Comparison of ENCODE assay signal across 7 cellular contexts in the genomic region with DNA sequence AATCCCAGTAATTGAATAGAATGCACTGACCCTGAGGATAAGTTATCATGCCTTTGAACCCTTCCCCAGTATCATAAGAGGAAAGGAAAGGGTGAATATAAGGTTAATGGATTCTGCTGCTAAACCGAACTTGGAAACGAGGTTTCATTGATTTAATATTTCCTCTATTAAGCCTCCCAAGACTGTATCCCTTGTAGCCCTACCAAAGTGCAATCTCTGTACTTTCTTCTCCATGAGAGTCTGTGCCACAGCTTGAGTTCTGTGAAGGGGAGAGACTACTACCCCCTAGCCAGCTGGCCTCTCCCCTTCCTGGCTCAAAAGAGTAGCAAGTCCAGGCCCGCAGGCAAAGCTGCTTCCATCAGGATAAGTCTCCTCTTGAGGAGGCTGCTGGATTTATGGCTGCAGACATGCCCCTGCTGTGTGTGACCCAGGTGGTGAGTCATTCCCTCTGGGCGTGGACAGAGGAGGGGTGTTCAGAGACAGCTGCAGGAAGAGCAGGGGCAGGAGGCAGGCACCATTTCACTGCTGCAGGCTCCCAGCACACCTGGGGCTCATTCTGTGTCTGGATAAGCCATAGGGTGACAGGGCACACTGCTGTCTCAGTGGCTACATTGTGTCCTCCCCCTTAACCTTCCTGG. TPM values are rescaled to one million over a fixed set of nuclear protein-coding genes. Genes with fewer than 3 reads are reported as not detected.
DNase-seq lines count a peak whose midpoint lies in the region; ATAC-seq, FAIRE-seq and TF ChIP-seq lines count a peak whose summit lies in the region.

No MANE protein-coding gene starts in this region.

- H3K9me3 Mint-ChIP-seq in central memory CD8-positive, alpha-beta T cell: no peaks in the 10 kb centered on the region

- no peaks in the 10 kb centered on the region for H3K36me3 Mint-ChIP-seq in central memory CD8-positive, alpha-beta T cell (ENCODE audit: insufficient read depth)

- WGBS in SK-N-SH (ENCODE audit: low lambda C conversion rate): 4% methylated on average over 4 of the region's 4 CpGs
- 10 to 15% methylated on average over 4 of the region's 4 CpGs for WGBS in lower leg skin, 2 donors
- 8% methylated on average over 3 of the region's 4 CpGs for WGBS in suprapubic skin

- TF ChIP-seq CTCF in SK-N-SH (IDR thresholded peaks at IDR 0.05) (no peak), lower leg skin (IDR thresholded peaks at IDR 0.05) (no peak), suprapubic skin (IDR thresholded peaks at IDR 0.05) (no peak)

- POLR2A ChIA-PET in SK-N-SH (lab: Yijun Ruan, JAX): interaction anchor here (1.1 kb wide), 1 partner anchor 13 kb away, joined by 5 read pairs; no protein-coding TSS in a partner anchor

- H4K20me1 ChIP-seq in SK-N-SH (ENCODE audit: insufficient read depth): no peaks in the 10 kb centered on the region

- H3K27ac Mint-ChIP-seq in central memory CD8-positive, alpha-beta T cell (ENCODE audit: low read depth): peak overlapping the region; percentile 50

- peak overlapping the region; percentile 70 to 91 for H3K27ac ChIP-seq in SK-N-SH (ENCODE audit: low read depth in 2 of 2, low read length in 1 of 2)
- H3K27ac ChIP-seq in suprapubic skin: peak overlapping the region; percentile 73

- ATAC-seq in central memory CD8-positive, alpha-beta T cell (replicated peaks; ENCODE audit: extremely low read depth, poor library complexity, severe bottlenecking): no peak

- intact Hi-C loops in lower leg skin (cut with DNase I; ENCODE audit: low total_unique reads): no loop called here

- H3K9me3 ChIP-seq in SK-N-SH: no peaks in the 10 kb centered on the region
- H3K9me3 ChIP-seq in suprapubic skin: no peaks in the 10 kb centered on the region

- no peaks in the 10 kb centered on the region for H3K27me3 Mint-ChIP-seq in central memory CD8-positive, alpha-beta T cell

- H3K36me3 ChIP-seq in SK-N-SH (replicated peaks in 1 of 2; ENCODE audit: control insufficient read depth in 1 of 2, insufficient read depth in 2 of 2, low read length in 1 of 2) (peaks cover 0 to 2% of the 10 kb centered on the region in 2 experiments), suprapubic skin (no peaks in the 10 kb centered on the region)

- H3F3A ChIP-seq in SK-N-SH (replicated peaks; ENCODE audit: insufficient read depth): peaks cover 21% of the 10 kb centered on the region

- H3K9me2 ChIP-seq in SK-N-SH: no peaks in the 10 kb centered on the region

- TF ChIP-seq POLR2A in lower leg skin (IDR thresholded peaks at IDR 0.05) (no peak), suprapubic skin (IDR thresholded peaks at IDR 0.05) (no peak)

- TF ChIP-seq EP300 in SK-N-SH (IDR thresholded peaks at IDR 0.05; ENCODE audit: borderline replicate concordance in 1 of 2, low read depth in 1 of 2, low read length in 1 of 2) (peak; percentile 44; a peak in 3 of 4 replicates), suprapubic skin (IDR thresholded peaks at IDR 0.05) (no peak)

- H3K4me2 ChIP-seq in SK-N-SH: peak overlapping the region; percentile 65

- H3K27me3 ChIP-seq in SK-N-SH (ENCODE audit: insufficient read depth) (no peaks in the 10 kb centered on the region), suprapubic skin (no peaks in the 10 kb centered on the region)

- H3K4me1 ChIP-seq in SK-N-SH (ENCODE audit: control insufficient read depth in 1 of 2, insufficient read depth in 2 of 2, low read depth in 1 of 2, low read length in 1 of 2): peaks cover 14 to 29% of the 10 kb centered on the region in 2 experiments
- peaks cover 40% of the 10 kb centered on the region for H3K4me1 ChIP-seq in suprapubic skin

- FAIRE-seq in GM19239 (lab: Jason Lieb, UNC): no peak

- H2AFZ ChIP-seq in SK-N-SH (ENCODE audit: low read depth): peak overlapping the region; percentile 41; the same call in 1 of the 2 replicates

- peak overlapping the region; percentile 37; the same call in 1 of the 2 replicates for H3K9ac ChIP-seq in SK-N-SH

- H3K4me3 ChIP-seq in SK-N-SH (ENCODE audit: low read depth in 2 of 2, low read length in 1 of 2) (peak overlapping the region in 1 of 2 experiments; percentile 6; a peak in 1 of 4 replicates), lower leg skin (ENCODE audit: low read depth, poor library complexity, severe bottlenecking) (no peak overlapping the region), suprapubic skin (no peak overlapping the region)

- DNase-seq in GM19239 (ENCODE audit: insufficient read length, low spot score): peak; percentile 62
- peak; percentile 96 for DNase-seq in NCI-H1105 treated with DMSO at 0.1 percent for 48 hours (lab: John Stamatoyannopoulos, UW)
- peak; percentile 74 for DNase-seq in SK-N-SH
- DNase-seq in central memory CD8-positive, alpha-beta T cell (ENCODE audit: low spot score in 2 of 2): no peak
- peak; percentile 80 to 93 for DNase-seq in lower leg skin (ENCODE audit: low spot score in 2 of 2)
- peak; percentile 81 to 88 for DNase-seq in suprapubic skin (ENCODE audit: low spot score in 2 of 2)
- DNase-seq in GF-D8 (lab: John Stamatoyannopoulos, UW): no peak

- peak; percentile 1; the same call in 1 of the 2 replicates for TF ChIP-seq RAD21 in SK-N-SH (IDR thresholded peaks at IDR 0.05; ENCODE audit: low read length)

- CTCF ChIA-PET in SK-N-SH (lab: Yijun Ruan, JAX): interaction anchor here (0.9 to 3.5 kb wide), 6 partner anchors 13 to 102 kb away, joined by 3 to 20 read pairs (median 5); no protein-coding TSS in a partner anchor

- H3K79me2 ChIP-seq in SK-N-SH (ENCODE audit: insufficient read depth): peaks cover 35% of the 10 kb centered on the region

- peaks cover 11% of the 10 kb centered on the region for H3K4me1 Mint-ChIP-seq in central memory CD8-positive, alpha-beta T cell

- H3K4me3 Mint-ChIP-seq in central memory CD8-positive, alpha-beta T cell: no peak overlapping the region

TF ChIP-seq in SK-N-SH, 30 proteins besides CTCF, POLR2A, EP300 and RAD21 (continues in another document):
- 0 out of 2 replicates have a peak, but pooled peaks have one; percentile 6 for TF ChIP-seq RXRA (IDR thresholded peaks at IDR 0.05; ENCODE audit: borderline replicate concordance, low read depth)
- TF ChIP-seq, protein P1, sequence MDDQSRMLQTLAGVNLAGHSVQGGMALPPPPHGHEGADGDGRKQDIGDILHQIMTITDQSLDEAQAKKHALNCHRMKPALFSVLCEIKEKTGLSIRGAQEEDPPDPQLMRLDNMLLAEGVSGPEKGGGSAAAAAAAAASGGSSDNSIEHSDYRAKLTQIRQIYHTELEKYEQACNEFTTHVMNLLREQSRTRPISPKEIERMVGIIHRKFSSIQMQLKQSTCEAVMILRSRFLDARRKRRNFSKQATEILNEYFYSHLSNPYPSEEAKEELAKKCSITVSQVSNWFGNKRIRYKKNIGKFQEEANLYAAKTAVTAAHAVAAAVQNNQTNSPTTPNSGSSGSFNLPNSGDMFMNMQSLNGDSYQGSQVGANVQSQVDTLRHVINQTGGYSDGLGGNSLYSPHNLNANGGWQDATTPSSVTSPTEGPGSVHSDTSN (IDR thresholded peaks at IDR 0.05): peak; percentile 88
- TF ChIP-seq NFIC (IDR thresholded peaks at IDR 0.05; ENCODE audit: borderline replicate concordance): no peak; the same call in 1 of the 2 replicates
- no peak for TF ChIP-seq CHD2 (IDR thresholded peaks at IDR 0.05; ENCODE audit: low read length, partially characterized antibody)
- TF ChIP-seq TAF1 (IDR thresholded peaks at IDR 0.05; ENCODE audit: borderline replicate concordance, low read depth, low read length): peak; percentile 40; the same call in 1 of the 2 replicates
- TF ChIP-seq RCOR1 (IDR thresholded peaks at IDR 0.05; ENCODE audit: low read length): peak; percentile 37; the same call in 1 of the 2 replicates
- TF ChIP-seq RFX5 (IDR thresholded peaks at IDR 0.05; ENCODE audit: low read length): no peak
- no peak for TF ChIP-seq FOXM1 (IDR thresholded peaks at IDR 0.05; ENCODE audit: low read depth)
- TF ChIP-seq REST (IDR thresholded peaks at IDR 0.05; ENCODE audit: low read depth, low read length): no peak
- no peak for TF ChIP-seq ELF1 (IDR thresholded peaks at IDR 0.05)
- no peak for TF ChIP-seq GATA2 (CRISPR knock-in tag; IDR thresholded peaks at IDR 0.05)
- TF ChIP-seq YY1 (IDR thresholded peaks at IDR 0.05; ENCODE audit: low read depth): 0 out of 2 replicates have a peak, but pooled peaks have one; percentile 28
- TF ChIP-seq SIN3A (IDR thresholded peaks at IDR 0.05; ENCODE audit: borderline replicate concordance, low read depth, low read length): peak; percentile 62; the same call in 1 of the 2 replicates

RNA-seq across cellular contexts. Expression of gene TOM1L2, which starts 58.4 kb away (rescaled TPM):
- polyA plus RNA-seq in SK-N-SH (2012; rRNA removed): 85.4 and 91.7 TPM in 2 replicates
- polyA plus RNA-seq in SK-N-SH (2012; cell fraction: cytosol; rRNA removed): 44.8 and 62.7 TPM in 2 replicates
- 250 and 259 TPM in 2 replicates for polyA plus RNA-seq in SK-N-SH (2012; cell fraction: nucleus; rRNA removed)
- total RNA-seq in lower leg skin (100 to 1,000 TPM; 119 to 555 (median 155) TPM), suprapubic skin (100 to 1,000 TPM; 128 to 259 (median 162) TPM)

RNA-seq across cellular contexts. Expression of gene DRC3, which starts 58.8 kb away (rescaled TPM):
- polyA plus RNA-seq in SK-N-SH (2012; rRNA removed): 3.6 and 5.5 TPM in 2 replicates
- 1.9 and 2.3 TPM in 2 replicates for polyA plus RNA-seq in SK-N-SH (2012; cell fraction: cytosol; rRNA removed)
- 19.0 and 26.4 TPM in 2 replicates for polyA plus RNA-seq in SK-N-SH (2012; cell fraction: nucleus; rRNA removed)
- total RNA-seq in lower leg skin (1 to 10 TPM in 3 of 4 donors, under 1 TPM in 1; 0.93 to 6.4 (median 4.0) TPM), suprapubic skin (10 to 100 TPM in 1 of 4 donors, 1 to 10 TPM in 3; 2.0 to 10.6 (median 5.5) TPM)

Comparison
In these comparisons a context has a peak if more than half of its experiments do, and no peak if none do; other contexts are left out.
1. DNase-seq: peak in GM19239 (single experiment), NCI-H1105 treated with DMSO at 0.1 percent for 48 hours (single experiment), SK-N-SH (single experiment), lower leg skin (2 of 2) and suprapubic skin (2 of 2); none in central memory CD8-positive, alpha-beta T cell (0 of 2) and GF-D8 (single experiment).